ENCODE assay signal across 1 cellular context in genomic region chr4:6442555-6442954, GRCh38.
TF ChIP-seq lines count a peak whose summit lies in the region.

No MANE protein-coding gene starts in this region.

TF ChIP-seq in K562, 482 proteins besides CTCF, POLR2A, EP300 and RAD21:
- TF ChIP-seq REST (CRISPR knock-in tag; IDR thresholded peaks at IDR 0.05; ENCODE audit: low read depth) (no peak), BRD4 (IDR thresholded peaks at IDR 0.05) (no peak), ID3 (CRISPR knock-in tag; IDR thresholded peaks at IDR 0.05) (no peak), ID3 (tag; IDR thresholded peaks at IDR 0.05) (no peak), IRF1 (CRISPR knock-in tag; IDR thresholded peaks at IDR 0.05; ENCODE audit: borderline replicate concordance) (no peak), CEBPB (tag; IDR thresholded peaks at IDR 0.05) (peak; percentile 34)
TF ChIP-seq in K562: peak in this region for 1.
